Comparison of ENCODE assay signal across 22 cellular contexts in genomic region chr1:153662269-153662668, GRCh38. TPM values are rescaled to one million over a fixed set of nuclear protein-coding genes. Genes with fewer than 3 reads are reported as not detected.
A peak's percentile ranks its signal among the peaks of the same experiment; 100 is the strongest.
DNase-seq lines count a peak whose midpoint lies in the region; ATAC-seq and TF ChIP-seq lines count a peak whose summit lies in the region.
"Had no signal": no experiment of that assay in that cellular context is flagged by ENCODE, and none has a peak within 500 bp of the region (broad histone marks: within the 10 kb centered on the region; RNA-seq: fewer than 3 reads in every experiment).

No MANE protein-coding gene starts in this region.

- no peak for DNase-seq in activated T-cell treated with anti-CD3 and anti-CD28 coated beads, Interleukin-2, amount 50 U/mL, for 24 hours
- no peak for DNase-seq in activated T-cell treated with anti-CD3 and anti-CD28 coated beads, Interleukin-2, amount 50 U/mL, for 1 hour
- DNase-seq in mammary epithelial cell = no peak
- DNase-seq in sigmoid colon = peak; percentile 10
- DNase-seq in GM10248 (ENCODE audit: extremely low spot score) = no peak
- no peak for DNase-seq in T-cell
- no peak for DNase-seq in brain microvascular endothelial cell
- DNase-seq: ACHN, activated B cell treated with CpG ODN at 0.5 μM for 24 hours, GOT3, hippocampal formation, KG1, NCI-H187 treated with DMSO at 0.1 percent for 48 hours, NCI-H345, nucleus accumbens, SK-N-SH, substantia nigra, T-helper 9 cell had no signal

- POLR2A ChIA-PET in HEK293 (lab: Yijun Ruan, JAX) = interaction anchor here (0.7 kb wide), 1 partner anchor 148 kb away, joined by 3 read pairs; no protein-coding TSS in a partner anchor
- POLR2A ChIA-PET in GM10248 (lab: Yijun Ruan, JAX) = interaction anchor here (0.9 kb wide), 1 partner anchor 10 kb away, joined by 3 read pairs; no protein-coding TSS in a partner anchor
- POLR2A ChIA-PET in T-cell (lab: Charles Lee) = no interaction called here

- H3K4me3 ChIP-seq in HEK293 (ENCODE audit: low read depth, low read length) (no peak overlapping the region), mammary epithelial cell (replicated peaks in 1 of 3; ENCODE audit: insufficient read depth in 1 of 3, low read depth in 2 of 3, low read length in 3 of 3) (no peak overlapping the region), sigmoid colon (no peak overlapping the region), brain microvascular endothelial cell (ENCODE audit: low read depth, low read length) (no peak overlapping the region)

- H3K9ac ChIP-seq in mammary epithelial cell (ENCODE audit: insufficient read depth, low read length) = no peak overlapping the region
- H3K9ac ChIP-seq: SK-N-SH had no signal

- no peak overlapping the region for H3K4me3 Mint-ChIP-seq in activated T-cell treated with anti-CD3 and anti-CD28 coated beads, Interleukin-2, amount 50 U/mL, for 24 hours
- H3K4me3 Mint-ChIP-seq in T-cell = no peak overlapping the region
- H3K4me3 Mint-ChIP-seq: activated B cell treated with CpG ODN at 0.5 μM for 24 hours had no signal

- 0 out of 2 replicates have a peak, but pooled peaks cover 2% of the 10 kb centered on the region for H3K4me1 ChIP-seq in HEK293 (ENCODE audit: control insufficient read depth, insufficient read depth, low read length)
- H3K4me1 ChIP-seq in mammary epithelial cell (ENCODE audit: insufficient read depth, low read length) = peaks cover 13% of the 10 kb centered on the region
- peaks cover 0 to 14% (median 11%) of the 10 kb centered on the region in 4 donors for H3K4me1 ChIP-seq in sigmoid colon

- H3K27me3 ChIP-seq in mammary epithelial cell (ENCODE audit: insufficient read depth, low read length) (no peaks in the 10 kb centered on the region), sigmoid colon (no peaks in the 10 kb centered on the region), brain microvascular endothelial cell (replicated peaks) (no peaks in the 10 kb centered on the region)

- H3K36me3 ChIP-seq in HEK293 (ENCODE audit: control insufficient read depth in 2 of 2, insufficient read depth in 1 of 2, low read length in 2 of 2) = peaks cover 59 to 79% of the 10 kb centered on the region in 2 experiments
- peaks cover 47% of the 10 kb centered on the region for H3K36me3 ChIP-seq in mammary epithelial cell (ENCODE audit: insufficient read depth, low read length)
- peaks cover 61 to 73% (median 62%) of the 10 kb centered on the region in 4 donors for H3K36me3 ChIP-seq in sigmoid colon
- peaks cover 65% of the 10 kb centered on the region for H3K36me3 ChIP-seq in brain microvascular endothelial cell (replicated peaks)

- no peak overlapping the region for H2AFZ ChIP-seq in mammary epithelial cell (ENCODE audit: low read depth, low read length)

- peaks cover 20% of the 10 kb centered on the region for H3K4me1 Mint-ChIP-seq in activated T-cell treated with anti-CD3 and anti-CD28 coated beads, Interleukin-2, amount 50 U/mL, for 24 hours (ENCODE audit: low read depth)
- H3K4me1 Mint-ChIP-seq in T-cell = peaks cover 16 to 18% (median 18%) of the 10 kb centered on the region in 3 donors

- H3K4me2 ChIP-seq in mammary epithelial cell (ENCODE audit: insufficient read depth, low read depth, low read length) = no peak overlapping the region
- H3K4me2 ChIP-seq: SK-N-SH had no signal

- H3K79me2 ChIP-seq in mammary epithelial cell (ENCODE audit: insufficient read depth, low read length) = peaks cover 29% of the 10 kb centered on the region

- H3K27me3 Mint-ChIP-seq in activated T-cell treated with anti-CD3 and anti-CD28 coated beads, Interleukin-2, amount 50 U/mL, for 24 hours = no peaks in the 10 kb centered on the region
- no peaks in the 10 kb centered on the region for H3K27me3 Mint-ChIP-seq in T-cell
- H3K27me3 Mint-ChIP-seq: activated B cell treated with CpG ODN at 0.5 μM for 24 hours had no signal

- H3K9me3 ChIP-seq in HEK293 (ENCODE audit: control insufficient read depth, insufficient read depth, low read depth, low read length) (no peaks in the 10 kb centered on the region), mammary epithelial cell (replicated peaks; ENCODE audit: insufficient read depth, low read length) (no peaks in the 10 kb centered on the region), sigmoid colon (no peaks in the 10 kb centered on the region)
- H3K9me3 ChIP-seq: SK-N-SH had no signal

- no peak for TF ChIP-seq CTCF in HEK293 (tag by site-specific recombination; IDR thresholded peaks at IDR 0.05)
- TF ChIP-seq CTCF in mammary epithelial cell (conservative IDR thresholded peaks at IDR 0.05 in 1 of 2, IDR thresholded peaks at IDR 0.05 in 1 of 2; ENCODE audit: extremely low read depth in 1 of 2, insufficient read depth in 1 of 2, low read depth in 1 of 2, low read length in 2 of 2) = no peak
- no peak for TF ChIP-seq CTCF in sigmoid colon (IDR thresholded peaks at IDR 0.05)
- TF ChIP-seq CTCF in GM10248 (IDR thresholded peaks at IDR 0.05; ENCODE audit: control extremely low read depth, extremely low read depth, low read depth, missing control alignments) = no peak
- no peak for TF ChIP-seq CTCF in brain microvascular endothelial cell (IDR thresholded peaks at IDR 0.05; ENCODE audit: low read depth, low read length, missing control alignments)

- H3K27ac ChIP-seq in HEK293 (ENCODE audit: extremely low read depth, low read depth, low read length) = no peak overlapping the region; the same call in 1 of the 2 replicates
- no peak overlapping the region for H3K27ac ChIP-seq in mammary epithelial cell (ENCODE audit: insufficient read depth, low read depth, low read length)
- H3K27ac ChIP-seq in sigmoid colon = no peak overlapping the region
- no peak overlapping the region for H3K27ac ChIP-seq in brain microvascular endothelial cell
- H3K27ac ChIP-seq: C4-2B had no signal

- in situ Hi-C loops in mammary epithelial cell (cut with MboI; ENCODE audit: low sequenced_read_pairs in 2 of 2) = no loop called here
- in situ Hi-C loops in brain microvascular endothelial cell (cut with HindIII; ENCODE audit: low pct_ligation_motif_present, low sequenced_read_pairs) = no loop called here

- intact Hi-C loops in mammary epithelial cell (cut with micrococcal nuclease) = no loop called here
- intact Hi-C loops in sigmoid colon (cut with DNase I) = no loop called here

- ATAC-seq in T-cell (replicated peaks in 1 of 4) = no peak

- dilution Hi-C loops in mammary epithelial cell (cut with HindIII; ENCODE audit: low sequenced_read_pairs) = no loop called here

- no peaks in the 10 kb centered on the region for H4K20me1 ChIP-seq in mammary epithelial cell (ENCODE audit: insufficient read depth, low read length)

- no peaks in the 10 kb centered on the region for H3K9me3 Mint-ChIP-seq in activated T-cell treated with anti-CD3 and anti-CD28 coated beads, Interleukin-2, amount 50 U/mL, for 24 hours
- H3K9me3 Mint-ChIP-seq in T-cell = no peaks in the 10 kb centered on the region
- H3K9me3 Mint-ChIP-seq: activated B cell treated with CpG ODN at 0.5 μM for 24 hours had no signal

- peak overlapping the region; percentile 68 for H3K27ac Mint-ChIP-seq in activated T-cell treated with anti-CD3 and anti-CD28 coated beads, Interleukin-2, amount 50 U/mL, for 24 hours
- no peak overlapping the region for H3K27ac Mint-ChIP-seq in T-cell

- TF ChIP-seq POLR2A in sigmoid colon (IDR thresholded peaks at IDR 0.05) = no peak

- 73% methylated on average over 2 of the region's 2 CpGs for WGBS in mammary epithelial cell (ENCODE audit: low coverage, missing lambda C conversion rate)
- WGBS in sigmoid colon, 2 donors = 51 to 65% methylated on average over 2 of the region's 2 CpGs

- peaks cover 14% of the 10 kb centered on the region for H3K36me3 Mint-ChIP-seq in activated T-cell treated with anti-CD3 and anti-CD28 coated beads, Interleukin-2, amount 50 U/mL, for 24 hours (ENCODE audit: low read depth)
- peaks cover 40% of the 10 kb centered on the region for H3K36me3 Mint-ChIP-seq in T-cell

- BruUV-seq in mammary epithelial cell (replicated peaks; lab: Mats Ljungman, UMichigan) = TSS peak; percentile 72

- TF ChIP-seq EP300 in sigmoid colon (IDR thresholded peaks at IDR 0.05) = no peak

- CTCF ChIA-PET in HEK293 (lab: Yijun Ruan, JAX) = no interaction called here
- CTCF ChIA-PET in mammary epithelial cell (lab: Charles Lee; ENCODE audit: low non-redundant PET) = no interaction called here
- CTCF ChIA-PET in GM10248 (lab: Yijun Ruan, JAX) = interaction anchor here (1.0 kb wide), 1 partner anchor 10 kb away, joined by 3 read pairs; no protein-coding TSS in a partner anchor
- CTCF ChIA-PET in T-cell (lab: Charles Lee) = interaction anchor here in 1 of 2 donors (0.8 kb wide), 1 partner anchor 29 kb away, joined by 3 read pairs; no protein-coding TSS in a partner anchor

RNA-seq across cellular contexts. Expression of gene SNAPIN, which starts 3.8 kb away (rescaled TPM):
- total RNA-seq in mammary epithelial cell (10 to 100 TPM; 33.1 to 39.8 TPM), sigmoid colon (10 to 100 TPM; 51.2 to 94.5 (median 85.7) TPM), T-cell (10 to 100 TPM; 16.1 to 29.8 (median 26.6) TPM)
- polyA plus RNA-seq in mammary epithelial cell (40.7 TPM), sigmoid colon (10 to 100 TPM; 30.0 to 38.6 (median 34.2) TPM)
- polyA minus RNA-seq in mammary epithelial cell = 18.8 TPM

RNA-seq across cellular contexts. Expression of gene ILF2, which starts 8.5 kb away (rescaled TPM):
- total RNA-seq in mammary epithelial cell = 100 to 1,000 TPM; 151 to 158 TPM
- polyA plus RNA-seq in mammary epithelial cell = 254 TPM
- polyA minus RNA-seq in mammary epithelial cell = 201 TPM
- 10 to 100 TPM; 59.8 to 94.0 (median 79.7) TPM for total RNA-seq in sigmoid colon
- polyA plus RNA-seq in sigmoid colon = 100 to 1,000 TPM in 2 of 3 donors, 10 to 100 TPM in 1; 88.3 to 166 (median 132) TPM
- 100 to 1,000 TPM in 2 of 5 donors, 10 to 100 TPM in 3; 86.6 to 137 (median 90.0) TPM for total RNA-seq in T-cell

RNA-seq across cellular contexts. Expression of gene NPR1, which starts 16.2 kb away (rescaled TPM):
- total RNA-seq in mammary epithelial cell (under 1 TPM in 1 of 2 donors, not detected in 1; 0.17 TPM), sigmoid colon (10 to 100 TPM; 11.1 to 36.2 (median 31.0) TPM), T-cell (under 1 TPM in 3 of 5 donors, not detected in 2; 0.23 to 0.44 (median 0.35) TPM)
- polyA plus RNA-seq in mammary epithelial cell (0.05 TPM), sigmoid colon (1 to 10 TPM in 2 of 3 donors, under 1 TPM in 1; 0.23 to 7.6 (median 5.4) TPM)
- polyA minus RNA-seq in mammary epithelial cell = not detected
- total RNA-seq: G401 had no signal

RNA-seq across cellular contexts. Expression of gene CHTOP, which starts 28.4 kb away (rescaled TPM):
- total RNA-seq in mammary epithelial cell (10 to 100 TPM; 36.0 to 64.5 TPM), sigmoid colon (10 to 100 TPM; 44.8 to 57.8 (median 50.2) TPM), T-cell (100 to 1,000 TPM in 3 of 5 donors, 10 to 100 TPM in 2; 76.7 to 131 (median 130) TPM)
- polyA plus RNA-seq in mammary epithelial cell (52.0 TPM), sigmoid colon (10 to 100 TPM; 35.4 to 65.4 (median 38.6) TPM)
- 45.8 TPM for polyA minus RNA-seq in mammary epithelial cell

RNA-seq across cellular contexts. Expression of gene S100A1, which starts 34.0 kb away (rescaled TPM):
- total RNA-seq in mammary epithelial cell (not detected), sigmoid colon (10 to 100 TPM in 2 of 4 donors, 1 to 10 TPM in 2; 2.3 to 22.2 (median 10.9) TPM), T-cell (not detected)
- polyA plus RNA-seq in mammary epithelial cell (0.53 TPM), sigmoid colon (1 to 10 TPM; 3.2 to 6.6 (median 4.4) TPM)
- not detected for polyA minus RNA-seq in mammary epithelial cell
- total RNA-seq: urinary bladder had no signal

Comparison
In these comparisons a context has a peak if more than half of its experiments do, and no peak if none do; other contexts are left out.
1. RNA of gene NPR1, which starts 16.2 kb away (total RNA-seq): 11.1 to 36.2 TPM in sigmoid colon; 0.23 to 0.44 TPM in T-cell and 0.17 TPM in mammary epithelial cell; every median in the first group is over 4 times any median in the second.
2. POLR2A ChIA-PET loops: an anchor here in HEK293 (0.7 kb wide) and GM10248 (0.9 kb wide); none called in T-cell.